ENCODE assay signal across 8 cellular contexts in genomic region chr2:201781583-201782051, GRCh38. TPM values are rescaled to one million over a fixed set of nuclear protein-coding genes. Genes with fewer than 3 reads are reported as not detected.
DNase-seq lines count a peak whose midpoint lies in the region; ATAC-seq and TF ChIP-seq lines count a peak whose summit lies in the region.

No MANE protein-coding gene starts in this region.

- H3K4me3 ChIP-seq in BLaER1 = peak overlapping the region; percentile 97
- H3K4me3 ChIP-seq in colonic mucosa = peak overlapping the region; percentile 94
- peak overlapping the region; percentile 72 to 99 for H3K4me3 ChIP-seq in mesenchymal stem cell (ENCODE audit: insufficient read depth in 1 of 2, low read depth in 1 of 2, low read length in 2 of 2)
- peak overlapping the region; percentile 85 for H3K4me3 ChIP-seq in suprapubic skin

- H3K4ac ChIP-seq in mesenchymal stem cell (ENCODE audit: low read depth in 1 of 2, low read length in 2 of 2) = no peak overlapping the region

- H2BK5ac ChIP-seq in mesenchymal stem cell (ENCODE audit: low read depth, low read length, poor library complexity, severe bottlenecking) = no peak overlapping the region

- CTCF ChIA-PET in RWPE1 (lab: Yijun Ruan, JAX) = interaction anchor here (0.6 kb wide), 1 partner anchor 340 kb away, joined by 3 read pairs; no protein-coding TSS in a partner anchor

- ATAC-seq in GM21717 (IDR thresholded peaks at IDR 0.05; ENCODE audit: unreplicated experiment) = peak; percentile 5
- no peak for ATAC-seq in HG02938 (IDR thresholded peaks at IDR 0.05; ENCODE audit: unreplicated experiment)

- H2BK120ac ChIP-seq in mesenchymal stem cell (ENCODE audit: low read depth, low read length) = no peak overlapping the region

- DNase-seq in RWPE1 (ENCODE audit: low spot score) (no peak), colonic mucosa (peak; percentile 29), mesenchymal stem cell (no peak), suprapubic skin (ENCODE audit: low spot score in 2 of 2) (no peak), DMS114 treated with DMSO at 0.1 percent for 48 hours (lab: John Stamatoyannopoulos, UW; ENCODE audit: unreplicated experiment) (no peak)

- H2BK12ac ChIP-seq in mesenchymal stem cell (ENCODE audit: low read length in 2 of 2) = no peak overlapping the region

- no peaks in the 10 kb centered on the region for H4K20me1 ChIP-seq in BLaER1

- 20% methylated on average over 13 of the region's 13 CpGs for WGBS in mesenchymal stem cell
- 7% methylated on average over 13 of the region's 13 CpGs for WGBS in suprapubic skin

- H4K91ac ChIP-seq in mesenchymal stem cell (ENCODE audit: low read length) = peak overlapping the region; percentile 3

- H3K23ac ChIP-seq in mesenchymal stem cell (ENCODE audit: low read length in 2 of 2) = no peak overlapping the region

- H3K36me3 ChIP-seq in BLaER1 = no peaks in the 10 kb centered on the region
- H3K36me3 ChIP-seq in colonic mucosa = no peaks in the 10 kb centered on the region
- H3K36me3 ChIP-seq in mesenchymal stem cell (ENCODE audit: control insufficient read depth in 1 of 2, insufficient read depth in 2 of 2, low read depth in 1 of 2, low read length in 2 of 2) = no peaks in the 10 kb centered on the region
- no peaks in the 10 kb centered on the region for H3K36me3 ChIP-seq in suprapubic skin

- H3K27ac ChIP-seq in BLaER1 (0 out of 2 replicates have a peak overlapping the region, but pooled peaks have one; percentile 75), RWPE1 (peak overlapping the region; percentile 86), colonic mucosa (no peak overlapping the region), mesenchymal stem cell (ENCODE audit: low read length, poor library complexity, severe bottlenecking) (no peak overlapping the region), suprapubic skin (peak overlapping the region; percentile 87)

- H3K27me3 ChIP-seq in BLaER1 (no peaks in the 10 kb centered on the region), colonic mucosa (no peaks in the 10 kb centered on the region), mesenchymal stem cell (ENCODE audit: control insufficient read depth in 1 of 2, insufficient read depth in 1 of 2, low read length in 2 of 2) (peaks cover 0 to 4% of the 10 kb centered on the region in 2 experiments), suprapubic skin (no peaks in the 10 kb centered on the region)

- H3K79me1 ChIP-seq in mesenchymal stem cell (replicated peaks; ENCODE audit: low read length, poor library complexity, severe bottlenecking) = no peaks in the 10 kb centered on the region

- peaks cover 22% of the 10 kb centered on the region for H3K4me1 ChIP-seq in BLaER1
- no peaks in the 10 kb centered on the region for H3K4me1 ChIP-seq in colonic mucosa
- H3K4me1 ChIP-seq in mesenchymal stem cell (ENCODE audit: control insufficient read depth, insufficient read depth, low read depth, low read length) = peaks cover 2% of the 10 kb centered on the region
- H3K4me1 ChIP-seq in suprapubic skin = peaks cover 27% of the 10 kb centered on the region

- H3K9me3 ChIP-seq in BLaER1 (no peaks in the 10 kb centered on the region), colonic mucosa (no peaks in the 10 kb centered on the region), mesenchymal stem cell (ENCODE audit: control insufficient read depth, low read length) (no peaks in the 10 kb centered on the region), suprapubic skin (no peaks in the 10 kb centered on the region)

- H3K9ac ChIP-seq in BLaER1 = peak overlapping the region; percentile 84
- peak overlapping the region; percentile 75 to 89 for H3K9ac ChIP-seq in colonic mucosa (ENCODE audit: low read depth in 2 of 2, low read length in 2 of 2)
- H3K9ac ChIP-seq in mesenchymal stem cell (ENCODE audit: low read length) = peak overlapping the region; percentile 97

- H2AFZ ChIP-seq in mesenchymal stem cell (ENCODE audit: low read depth, low read length) = peak overlapping the region; percentile 89

- POLR2A ChIA-PET in RWPE1 (lab: Yijun Ruan, JAX; ENCODE audit: low non-redundant PET) = interaction anchor here (1.0 kb wide), 1 partner anchor 138 kb away, joined by 6 read pairs; no protein-coding TSS in a partner anchor

- H2AK5ac ChIP-seq in mesenchymal stem cell (ENCODE audit: low read length, severe bottlenecking) = no peak overlapping the region

- H3K18ac ChIP-seq in mesenchymal stem cell (ENCODE audit: low read depth in 1 of 2, low read length in 2 of 2) = peak overlapping the region in 1 of 2 experiments; percentile 63

- H4K8ac ChIP-seq in mesenchymal stem cell (ENCODE audit: low read length) = peak overlapping the region; percentile 87

- TF ChIP-seq POLR2A in suprapubic skin (IDR thresholded peaks at IDR 0.05) = no peak

- H3K4me2 ChIP-seq in BLaER1 = peak overlapping the region; percentile 93
- peak overlapping the region; percentile 80 for H3K4me2 ChIP-seq in mesenchymal stem cell (ENCODE audit: low read length, poor library complexity, severe bottlenecking)

- no peak for TF ChIP-seq EP300 in suprapubic skin (IDR thresholded peaks at IDR 0.05)

- no peak for TF ChIP-seq CTCF in RWPE1 (conservative IDR thresholded peaks at IDR 0.05; ENCODE audit: low read depth)
- no peak for TF ChIP-seq CTCF in colonic mucosa (IDR thresholded peaks at IDR 0.05)
- TF ChIP-seq CTCF in suprapubic skin (IDR thresholded peaks at IDR 0.05) = no peak

- no peak overlapping the region for H2BK15ac ChIP-seq in mesenchymal stem cell (ENCODE audit: low read depth, poor library complexity, severe bottlenecking)

- intact Hi-C loops in colonic mucosa (cut with DNase I) = no loop called here

- H3K14ac ChIP-seq in mesenchymal stem cell (ENCODE audit: low read length in 2 of 2) = no peak overlapping the region

RNA-seq across cellular contexts. Expression of gene ALS2, which starts 0.9 kb away (rescaled TPM):
- total RNA-seq in colonic mucosa (10 to 100 TPM in 1 of 2 donors, 1 to 10 TPM in 1; 8.0 to 11.7 TPM), suprapubic skin (10 to 100 TPM; 11.6 to 24.9 (median 19.1) TPM)
- polyA plus RNA-seq in mesenchymal stem cell (2013, experiment 1 of 2) = 15.3 TPM
- 16.0 TPM for polyA plus RNA-seq in mesenchymal stem cell (2013, experiment 2 of 2)

RNA-seq across cellular contexts. Expression of gene CDK15, which starts 24.7 kb away (rescaled TPM):
- total RNA-seq in colonic mucosa = under 1 TPM; 0.47 to 0.72 TPM
- polyA plus RNA-seq in mesenchymal stem cell (2013, experiment 1 of 2) = 6.9 TPM
- polyA plus RNA-seq in mesenchymal stem cell (2013, experiment 2 of 2) = 6.9 TPM
- under 1 TPM; 0.13 to 0.97 (median 0.66) TPM for total RNA-seq in suprapubic skin

Comparison
In these comparisons a context has a peak if more than half of its experiments do, and no peak if none do; other contexts are left out.
1. H3K27ac ChIP-seq: peak in BLaER1 (single experiment), RWPE1 (single experiment) and suprapubic skin (single experiment); none in colonic mucosa (single experiment) and mesenchymal stem cell (single experiment).
2. Peak in every context shown above with its lines, with median percentiles within 50 percentile points of each other: H3K4me3 ChIP-seq and H3K9ac ChIP-seq.